Comparison of ENCODE assay signal across 10 cellular contexts in genomic region chr3:182964179-182964578, GRCh38.
"Had no signal": no experiment of that assay in that cellular context is flagged by ENCODE, and none has a peak within 500 bp of the region (broad histone marks: within the 10 kb centered on the region; RNA-seq: fewer than 3 reads in every experiment).

No MANE protein-coding gene starts in this region.

- DNase-seq: H9, HCEC 1CT, Karpas-422, KBM-7 had no signal

- H3K4me3 ChIP-seq: GM23338 had no signal

- H3K9ac ChIP-seq: KMS-11 had no signal

- H3K4me2 ChIP-seq: GM23338, KMS-11 had no signal

- FAIRE-seq: H1, H54, HTR-8/SVneo had no signal

- H2AFZ ChIP-seq: GM23338 had no signal

- ATAC-seq: GM23338 had no signal

- H3K27ac ChIP-seq: HL-60, KMS-11 had no signal
